Comparison of ENCODE assay signal across 11 cellular contexts in genomic region chr4:42673084-42673429, GRCh38. TPM values are rescaled to one million over a fixed set of nuclear protein-coding genes. Genes with fewer than 3 reads are reported as not detected.
DNase-seq lines count a peak whose midpoint lies in the region; ATAC-seq, FAIRE-seq and TF ChIP-seq lines count a peak whose summit lies in the region.
"Had no signal": no experiment of that assay in that cellular context is flagged by ENCODE, and none has a peak within 500 bp of the region (broad histone marks: within the 10 kb centered on the region; RNA-seq: fewer than 3 reads in every experiment).

No MANE protein-coding gene starts in this region.

- H3K9me3 ChIP-seq in Loucy (ENCODE audit: insufficient read depth, low read depth, low read length) (no peaks in the 10 kb centered on the region), GM12878 (replicated peaks; ENCODE audit: control insufficient read depth, insufficient read depth, low read length) (peaks cover 4% of the 10 kb centered on the region; the same call in 2 of the 3 replicates), mesenchymal stem cell (ENCODE audit: control insufficient read depth, low read length) (no peaks in the 10 kb centered on the region)

- no peak overlapping the region for H3K27ac ChIP-seq in GM12878 (ENCODE audit: control insufficient read depth, insufficient read depth)
- H3K27ac ChIP-seq in mesenchymal stem cell (ENCODE audit: low read length, poor library complexity, severe bottlenecking), result no peak overlapping the region
- H3K27ac ChIP-seq: dorsolateral prefrontal cortex had no signal

- intact Hi-C loops in GM12878 (cut with micrococcal nuclease; ENCODE audit: unreplicated experiment), result no loop called here

- H3K4me2 ChIP-seq in Loucy (ENCODE audit: low read depth, low read length, poor library complexity, severe bottlenecking) (no peak overlapping the region), GM12878 (ENCODE audit: control insufficient read depth, insufficient read depth) (no peak overlapping the region), mesenchymal stem cell (ENCODE audit: low read length, poor library complexity, severe bottlenecking) (no peak overlapping the region)

- H3K9me2 ChIP-seq in Loucy (replicated peaks; ENCODE audit: low read depth, low read length), result no peaks in the 10 kb centered on the region

- H3K23ac ChIP-seq in mesenchymal stem cell (ENCODE audit: low read length in 2 of 2), result no peak overlapping the region

- CTCF ChIA-PET in GM12878 (lab: Yijun Ruan, JAX), result interaction anchor here (1.2 to 1.3 kb wide), 2 partner anchors 10 to 104 kb away, joined by 3 to 4 read pairs; no protein-coding TSS in a partner anchor

- SMC1A ChIA-PET in GM12878 (lab: Charles Lee; ENCODE audit: uncharacterized antibody, unreplicated experiment), result interaction anchor here (0.5 to 1.7 kb wide), 7 partner anchors 11 to 36 kb away, joined by 3 to 6 read pairs (median 4); partner anchors contain the start of gene ATP8A1

- no TSS peak for BruUV-seq in GM12878 (replicated peaks; lab: Mats Ljungman, UMichigan)

- H4K20me1 ChIP-seq in Loucy (ENCODE audit: insufficient read depth, low read length, poor library complexity, severe bottlenecking), result no peaks in the 10 kb centered on the region
- H4K20me1 ChIP-seq in GM12878 (ENCODE audit: control insufficient read depth, insufficient read depth), result no peaks in the 10 kb centered on the region

- no peak overlapping the region for H3K14ac ChIP-seq in mesenchymal stem cell (ENCODE audit: low read length in 2 of 2)

- WGBS in GM12878 (ENCODE audit: insufficient coverage, insufficient replicate concordance, low lambda C conversion rate, missing lambda C conversion rate), result 100% methylated on average over 2 of the region's 2 CpGs
- WGBS in mesenchymal stem cell, result 58% methylated on average over 2 of the region's 2 CpGs

- ATAC-seq in GM12878 (peak; percentile 68), GM18517 (IDR thresholded peaks at IDR 0.05; ENCODE audit: unreplicated experiment) (no peak)

- H3K4me1 ChIP-seq in Loucy (ENCODE audit: insufficient read depth, low read length, poor library complexity, severe bottlenecking), result peaks cover 30% of the 10 kb centered on the region
- H3K4me1 ChIP-seq in GM12878 (ENCODE audit: control insufficient read depth, insufficient read depth, low read length), result peaks cover 4% of the 10 kb centered on the region; the same call in 1 of the 2 replicates
- H3K4me1 ChIP-seq in mesenchymal stem cell (ENCODE audit: control insufficient read depth, insufficient read depth, low read depth, low read length), result no peaks in the 10 kb centered on the region

- H3K79me2 ChIP-seq in Loucy (ENCODE audit: insufficient read depth, low read length) (no peaks in the 10 kb centered on the region), GM12878 (ENCODE audit: control insufficient read depth, insufficient read depth, low read length) (no peaks in the 10 kb centered on the region)

- no peak overlapping the region for H2BK5ac ChIP-seq in mesenchymal stem cell (ENCODE audit: low read depth, low read length, poor library complexity, severe bottlenecking)

- TF ChIP-seq RAD21 in GM12878 (IDR thresholded peaks at IDR 0.05; ENCODE audit: insufficient read depth, low read depth, low read length), result no peak

- DNase-seq in DMS53 treated with DMSO at 0.1 percent for 48 hours (lab: John Stamatoyannopoulos, UW; ENCODE audit: unreplicated experiment) (peak; percentile 94), GM12878 (ENCODE audit: low read depth, low spot score) (no peak), mesenchymal stem cell (peak; percentile 24), NCI-H1436 treated with DMSO at 0.1 percent for 48 hours (lab: John Stamatoyannopoulos, UW) (no peak), RPMI8226 (no peak), NAMALWA (ENCODE audit: low spot score) (no peak)
- DNase-seq: dorsolateral prefrontal cortex, HCEC 1CT, Karpas-422 had no signal

- H3K4me3 ChIP-seq in Loucy (ENCODE audit: low read length, poor library complexity, severe bottlenecking) (no peak overlapping the region), GM12878 (no peak overlapping the region), mesenchymal stem cell (ENCODE audit: insufficient read depth in 1 of 2, low read depth in 1 of 2, low read length in 2 of 2) (no peak overlapping the region)
- H3K4me3 ChIP-seq: dorsolateral prefrontal cortex had no signal

- no peak overlapping the region for H2BK120ac ChIP-seq in mesenchymal stem cell (ENCODE audit: low read depth, low read length)

- no peak for FAIRE-seq in GM12878 (lab: Jason Lieb, UNC)

- H4K8ac ChIP-seq in mesenchymal stem cell (ENCODE audit: low read length), result no peak overlapping the region

- H3K9ac ChIP-seq in Loucy (ENCODE audit: low read depth, low read length, poor library complexity, severe bottlenecking), result no peak overlapping the region
- H3K9ac ChIP-seq in GM12878 (ENCODE audit: control insufficient read depth, insufficient read depth, low read length), result no peak overlapping the region
- no peak overlapping the region for H3K9ac ChIP-seq in mesenchymal stem cell (ENCODE audit: low read length)

- H3K4ac ChIP-seq in mesenchymal stem cell (ENCODE audit: low read depth in 1 of 2, low read length in 2 of 2), result no peak overlapping the region

- H2BK12ac ChIP-seq in mesenchymal stem cell (ENCODE audit: low read length in 2 of 2), result no peak overlapping the region

- H3K79me1 ChIP-seq in mesenchymal stem cell (replicated peaks; ENCODE audit: low read length, poor library complexity, severe bottlenecking), result no peaks in the 10 kb centered on the region

- POLR2A ChIA-PET in GM12878 (lab: Charles Lee), result interaction anchor here (1.5 to 1.7 kb wide), 2 partner anchors 10 to 16 kb away, joined by 4 to 5 read pairs; no protein-coding TSS in a partner anchor

- RAD21 ChIA-PET in GM12878 (lab: Charles Lee; ENCODE audit: unreplicated experiment), result interaction anchor here (0.9 to 1.6 kb wide), 4 partner anchors 10 to 104 kb away, joined by 3 to 5 read pairs (median 4); no protein-coding TSS in a partner anchor

- in situ Hi-C loops in GM12878 (cut with MboI), result no loop called here

- TF ChIP-seq CTCF in Loucy (conservative IDR thresholded peaks at IDR 0.05; ENCODE audit: low read length), result no peak
- no peak for TF ChIP-seq CTCF in GM12878 (IDR thresholded peaks at IDR 0.05 in 2 of 3, conservative IDR thresholded peaks at IDR 0.05 in 1 of 3; ENCODE audit: control insufficient read depth in 2 of 3, extremely low read depth in 1 of 3, insufficient read depth in 1 of 3, low read depth in 3 of 3, low read length in 3 of 3)

- TF ChIP-seq EP300 in GM12878 (IDR thresholded peaks at IDR 0.05; ENCODE audit: borderline replicate concordance in 1 of 2, control insufficient read depth in 1 of 2, low read depth in 2 of 2, low read length in 2 of 2), result no peak

- H4K91ac ChIP-seq in mesenchymal stem cell (ENCODE audit: low read length), result no peak overlapping the region

- H2AFZ ChIP-seq in Loucy (ENCODE audit: low read length) (peak overlapping the region; percentile 45; the same call in 1 of the 2 replicates), GM12878 (ENCODE audit: control insufficient read depth, low read depth, low read length) (no peak overlapping the region; the same call in 1 of the 2 replicates), mesenchymal stem cell (ENCODE audit: low read depth, low read length) (no peak overlapping the region)

- no peaks in the 10 kb centered on the region for H3F3A ChIP-seq in Loucy (ENCODE audit: low read depth)

- H3K36me3 ChIP-seq in Loucy (ENCODE audit: insufficient read depth, low read length) (no peaks in the 10 kb centered on the region), GM12878 (ENCODE audit: control insufficient read depth in 2 of 2, insufficient read depth in 2 of 2, low read length in 1 of 2) (no peaks in the 10 kb centered on the region), mesenchymal stem cell (ENCODE audit: control insufficient read depth in 1 of 2, insufficient read depth in 2 of 2, low read depth in 1 of 2, low read length in 2 of 2) (no peaks in the 10 kb centered on the region)

- no peak overlapping the region for H2AK5ac ChIP-seq in mesenchymal stem cell (ENCODE audit: low read length, severe bottlenecking)

- H2BK15ac ChIP-seq in mesenchymal stem cell (ENCODE audit: low read depth, poor library complexity, severe bottlenecking), result no peak overlapping the region

- H3K18ac ChIP-seq in mesenchymal stem cell (ENCODE audit: low read depth in 1 of 2, low read length in 2 of 2), result no peak overlapping the region

- no peaks in the 10 kb centered on the region for H3K27me3 ChIP-seq in Loucy (ENCODE audit: insufficient read depth, low read length, poor library complexity, severe bottlenecking)
- H3K27me3 ChIP-seq in GM12878 (replicated peaks in 1 of 2; ENCODE audit: control insufficient read depth in 2 of 2, insufficient read depth in 2 of 2, low read length in 1 of 2), result no peaks in the 10 kb centered on the region
- H3K27me3 ChIP-seq in mesenchymal stem cell (ENCODE audit: control insufficient read depth in 1 of 2, insufficient read depth in 1 of 2, low read length in 2 of 2), result peaks cover 17 to 35% of the 10 kb centered on the region in 2 experiments

- no peak for TF ChIP-seq POLR2A in GM12878 (IDR thresholded peaks at IDR 0.05; ENCODE audit: low read depth, low read length)

RNA-seq across cellular contexts. Expression of gene ATP8A1, which starts 16.2 kb away (rescaled TPM):
- total RNA-seq in GM12878 (2013; cell fraction: nucleolus; rRNA removed), result 1,209 and 1,224 TPM in 2 replicates
- total RNA-seq in GM12878 (2014; rRNA removed), result 55.2 and 73.8 TPM in 2 replicates
- 72.5 and 78.7 TPM in 2 replicates for total RNA-seq in GM12878 (2014; rRNA removed; fragmentation: Illumina TruSeq; extraction: Trizol)
- total RNA-seq in GM12878 (2021), result 50.4 and 50.6 TPM in 2 replicates
- polyA plus RNA-seq in GM12878 (2011; ENCODE audit: low read depth), result 16.1 TPM
- 116 and 194 TPM in 2 replicates for polyA plus RNA-seq in GM12878 (2011; rRNA removed)
- polyA plus RNA-seq in GM12878 (2011; cell fraction: cytosol; rRNA removed), result 27.1 and 34.0 TPM in 2 replicates
- polyA plus RNA-seq in GM12878 (2011; cell fraction: nucleus; rRNA removed), result 252 and 314 TPM in 2 replicates
- polyA plus RNA-seq in GM12878 (2012), result 22.0 and 41.8 TPM in 2 replicates
- 43.3 and 60.0 TPM in 2 replicates for polyA plus RNA-seq in GM12878 (2014; fragmentation: Illumina TruSeq; extraction: Trizol)
- 1 to 10 TPM; 9.0 to 9.5 TPM for polyA plus RNA-seq in GM12878 (2014; fragmentation: Nextera tagmentation; extraction: Ambion mirVana)
- polyA plus RNA-seq in GM12878 (2014; rRNA removed), result 26.2 and 31.2 TPM in 2 replicates
- polyA plus RNA-seq in GM12878 (2016; fragmentation: Nextera tagmentation; extraction: Ambion mirVana), result 10 to 100 TPM; 14.4 to 18.5 TPM
- polyA minus RNA-seq in GM12878 (2011; rRNA and poly(A)+ RNA removed), result 213 and 243 TPM in 2 replicates
- 58.3 and 60.7 TPM in 2 replicates for polyA minus RNA-seq in GM12878 (2011; cell fraction: cytosol; rRNA and poly(A)+ RNA removed)
- 380 and 488 TPM in 2 replicates for polyA minus RNA-seq in GM12878 (2011; cell fraction: nucleus; rRNA and poly(A)+ RNA removed)
- polyA plus RNA-seq in mesenchymal stem cell (2013, experiment 1 of 2), result 0.43 TPM
- polyA plus RNA-seq in mesenchymal stem cell (2013, experiment 2 of 2), result 0.36 TPM

Comparison
In these comparisons a context has a peak if more than half of its experiments do, and no peak if none do; other contexts are left out.
1. DNase-seq: peak in DMS53 treated with DMSO at 0.1 percent for 48 hours (single experiment) and mesenchymal stem cell (single experiment); none in GM12878 (single experiment), NCI-H1436 treated with DMSO at 0.1 percent for 48 hours (single experiment), RPMI8226 (single experiment) and NAMALWA (single experiment).